Comparison of ENCODE assay signal across 15 cellular contexts in the genomic region with DNA sequence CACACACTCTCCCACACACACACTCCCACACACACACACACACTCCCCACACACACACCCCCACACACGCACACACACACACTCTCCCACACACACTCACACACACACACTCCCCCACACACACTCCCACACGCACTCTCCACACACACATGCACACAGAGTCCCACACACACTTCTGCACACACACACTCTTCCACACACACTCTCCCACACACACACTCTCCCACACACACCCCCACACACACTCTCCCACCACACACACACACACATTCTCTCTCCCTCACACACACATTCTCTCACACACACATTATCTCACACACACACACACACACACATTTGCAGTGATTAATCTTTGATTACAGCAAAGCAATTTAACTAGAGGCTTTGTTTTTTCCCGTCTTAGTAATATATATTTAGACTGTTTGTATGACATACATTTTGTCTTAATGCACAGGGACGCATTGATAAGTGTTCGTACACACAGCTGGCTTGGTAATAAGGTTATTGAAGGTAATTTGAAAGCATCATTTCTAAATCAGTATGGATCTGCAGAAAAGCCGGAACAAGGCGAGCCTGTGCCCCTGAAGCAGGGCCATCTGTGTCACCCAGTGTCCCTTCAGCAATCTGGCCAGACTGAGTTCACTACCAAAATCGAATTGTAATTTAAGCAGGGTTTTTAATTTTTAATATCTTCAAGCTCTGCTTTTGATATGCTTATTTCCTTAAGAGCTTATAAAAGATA.
"Had no signal": no experiment of that assay in that cellular context is flagged by ENCODE, and none has a peak within 500 bp of the region (broad histone marks: within the 10 kb centered on the region; RNA-seq: fewer than 3 reads in every experiment).

No MANE protein-coding gene starts in this region.

- H3K9me3 Mint-ChIP-seq: activated CD8-positive, alpha-beta T cell treated with anti-CD3 and anti-CD28 coated beads for 36 hours; activated naive CD8-positive, alpha-beta T cell treated with anti-CD3 and anti-CD28 coated beads, Interleukin-2, amount 50 U/mL, for 24 hours; activated T-cell treated with anti-CD3 and anti-CD28 coated beads, Interleukin-2, amount 50 U/mL, for 72 hours; T-cell had no signal

- H3K4me3 ChIP-seq: colonic mucosa, gastrocnemius medialis, upper lobe of left lung had no signal

- H3K4me1 Mint-ChIP-seq: activated naive CD8-positive, alpha-beta T cell treated with anti-CD3 and anti-CD28 coated beads, Interleukin-2, amount 50 U/mL, for 24 hours had no signal

- H3K27me3 Mint-ChIP-seq: activated CD8-positive, alpha-beta T cell treated with anti-CD3 and anti-CD28 coated beads for 36 hours; activated naive CD8-positive, alpha-beta T cell treated with anti-CD3 and anti-CD28 coated beads, Interleukin-2, amount 50 U/mL, for 24 hours; T-cell had no signal

- H3K27ac Mint-ChIP-seq: activated CD8-positive, alpha-beta T cell treated with anti-CD3 and anti-CD28 coated beads for 36 hours; activated naive CD8-positive, alpha-beta T cell treated with anti-CD3 and anti-CD28 coated beads, Interleukin-2, amount 50 U/mL, for 24 hours; activated T-cell treated with anti-CD3 and anti-CD28 coated beads, Interleukin-2, amount 50 U/mL, for 72 hours; T-cell had no signal

- FAIRE-seq: astrocyte, endothelial cell of umbilical vein, kidney, small intestine had no signal

- H3K4me3 Mint-ChIP-seq: activated CD8-positive, alpha-beta T cell treated with anti-CD3 and anti-CD28 coated beads for 36 hours; activated naive CD8-positive, alpha-beta T cell treated with anti-CD3 and anti-CD28 coated beads, Interleukin-2, amount 50 U/mL, for 24 hours; activated T-cell treated with anti-CD3 and anti-CD28 coated beads, Interleukin-2, amount 50 U/mL, for 72 hours; T-cell had no signal

- DNase-seq: activated CD8-positive, alpha-beta memory T cell treated with anti-CD3 and anti-CD28 coated beads, Interleukin-2, amount 50 U/mL, for 4 hours; activated CD8-positive, alpha-beta T cell treated with anti-CD3 and anti-CD28 coated beads for 36 hours; activated naive CD8-positive, alpha-beta T cell treated with anti-CD3 and anti-CD28 coated beads, Interleukin-2, amount 50 U/mL, for 24 hours; activated T-cell treated with anti-CD3 and anti-CD28 coated beads, Interleukin-2, amount 50 U/mL, for 72 hours; colonic mucosa; effector CD4-positive, alpha-beta T cell; gastrocnemius medialis; kidney; left ventricle myocardium superior; small intestine; substantia nigra; T-cell; upper lobe of left lung had no signal

- ATAC-seq: activated CD8-positive, alpha-beta T cell treated with anti-CD3 and anti-CD28 coated beads for 36 hours; activated naive CD8-positive, alpha-beta T cell treated with anti-CD3 and anti-CD28 coated beads, Interleukin-2, amount 50 U/mL, for 24 hours; activated T-cell treated with anti-CD3 and anti-CD28 coated beads, Interleukin-2, amount 50 U/mL, for 72 hours; gastrocnemius medialis; left ventricle myocardium superior; T-cell had no signal
